ENCODE assay signal across 26 cellular contexts in the genomic region with DNA sequence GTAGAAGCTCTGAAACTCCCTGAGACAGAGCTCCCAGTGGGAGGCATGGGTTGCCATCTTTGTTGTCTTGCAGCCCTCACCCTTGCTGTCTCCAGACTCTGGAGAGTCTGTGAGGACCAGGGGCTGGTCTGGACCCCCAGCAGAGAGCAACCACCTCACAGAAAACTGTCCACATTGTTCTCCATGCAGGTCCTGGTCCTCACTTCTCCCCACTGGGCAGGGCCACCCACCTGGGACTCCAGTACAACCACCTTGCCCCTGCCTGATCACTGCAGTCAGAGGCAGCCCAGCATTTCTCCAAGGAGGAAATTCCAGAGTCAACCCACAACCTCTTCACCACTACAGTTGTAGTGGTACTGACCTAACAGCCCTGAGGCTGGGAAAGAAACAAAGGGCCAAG.
"Had no signal": no experiment of that assay in that cellular context is flagged by ENCODE, and none has a peak within 500 bp of the region (broad histone marks: within the 10 kb centered on the region; RNA-seq: fewer than 3 reads in every experiment).

No MANE protein-coding gene starts in this region.

- H3K27ac Mint-ChIP-seq: naive thymus-derived CD8-positive, alpha-beta T cell; natural killer cell treated with Interleukin-12 subunit alpha and Interleukin-12 subunit beta and Interleukin-15 and Interleukin-18, amount 100 ng/mL, for 72 hours; nephron progenitor cell; stimulated activated effector memory CD8-positive, alpha-beta T cell treated with anti-CD3 and anti-CD28 coated beads, Interleukin-12 subunit alpha, Interleukin-12 subunit beta, amount 100 ng/mL, for 72 hours; stimulated activated naive B cell treated with anti-CD40 and anti-IgM and Interleukin-4, amounts not matched to agents 10 μg/mL and 1 μg/mL and 100 μg/mL, for 72 hours; stimulated activated naive CD8-positive, alpha-beta T cell treated with anti-CD3 and anti-CD28 coated beads, Interleukin-15, Interleukin-2, amounts not matched to agents 100 ng/mL and 50 ng/mL, for 24 hours had no signal

- H3K36me3 Mint-ChIP-seq: naive B cell; naive thymus-derived CD8-positive, alpha-beta T cell; stimulated activated effector memory CD8-positive, alpha-beta T cell treated with anti-CD3 and anti-CD28 coated beads, Interleukin-12 subunit alpha, Interleukin-12 subunit beta, amount 100 ng/mL, for 72 hours; stimulated activated naive B cell treated with anti-CD40 and anti-IgM and Interleukin-4, amounts not matched to agents 10 μg/mL and 1 μg/mL and 100 μg/mL, for 72 hours had no signal

- H3K9me3 Mint-ChIP-seq: naive thymus-derived CD8-positive, alpha-beta T cell; stimulated activated effector memory CD8-positive, alpha-beta T cell treated with anti-CD3 and anti-CD28 coated beads, Interleukin-12 subunit alpha, Interleukin-12 subunit beta, amount 100 ng/mL, for 72 hours; stimulated activated naive CD8-positive, alpha-beta T cell treated with anti-CD3 and anti-CD28 coated beads, Interleukin-15, Interleukin-2, amounts not matched to agents 100 ng/mL and 50 ng/mL, for 24 hours had no signal

- H3K4me1 Mint-ChIP-seq: naive B cell; nephron progenitor cell; neural crest cell; stimulated activated effector memory CD8-positive, alpha-beta T cell treated with anti-CD3 and anti-CD28 coated beads, Interleukin-12 subunit alpha, Interleukin-12 subunit beta, amount 100 ng/mL, for 72 hours; stimulated activated naive B cell treated with anti-CD40 and anti-IgM and Interleukin-4, amounts not matched to agents 10 μg/mL and 1 μg/mL and 100 μg/mL, for 72 hours had no signal

- H3K27ac ChIP-seq: pancreas, prostate gland, right lobe of liver, sigmoid colon, stomach, thoracic aorta, thyroid gland, tibial nerve, upper lobe of left lung, vagina had no signal

- DNase-seq: naive B cell; naive thymus-derived CD8-positive, alpha-beta T cell; nephron progenitor cell; occipital lobe; right lobe of liver; sigmoid colon; small intestine; stimulated activated CD4-positive, alpha-beta T cell treated with anti-CD3 and anti-CD28 coated beads, Interleukin-15, amount 100 ng/mL, for 24 hours; stimulated activated CD4-positive, alpha-beta T cell treated with anti-CD3 and anti-CD28 coated beads, Interleukin-2, amount 100 ng/mL, for 24 hours; stimulated activated CD4-positive, alpha-beta T cell treated with anti-CD3 and anti-CD28 coated beads, Interleukin-2, amount 100 ng/mL, for 48 hours; stimulated activated CD4-positive, alpha-beta T cell treated with anti-CD3 and anti-CD28 coated beads, Interleukin-4, amount 100 ng/mL, for 24 hours; stimulated activated naive B cell treated with anti-CD40 and anti-IgM and Interleukin-4, amounts not matched to agents 10 μg/mL and 1 μg/mL and 100 μg/mL, for 72 hours; stimulated activated naive CD4-positive, alpha-beta T cell treated with Interleukin-2 at 50 U/mL for 16 hours; stomach; thyroid gland; trophoblast cell; upper lobe of left lung had no signal

- H3K4me3 Mint-ChIP-seq: naive B cell; naive thymus-derived CD8-positive, alpha-beta T cell; natural killer cell treated with Interleukin-12 subunit alpha and Interleukin-12 subunit beta and Interleukin-15 and Interleukin-18, amount 100 ng/mL, for 72 hours; nephron progenitor cell; neural crest cell; stimulated activated effector memory CD8-positive, alpha-beta T cell treated with anti-CD3 and anti-CD28 coated beads, Interleukin-12 subunit alpha, Interleukin-12 subunit beta, amount 100 ng/mL, for 72 hours; stimulated activated naive B cell treated with anti-CD40 and anti-IgM and Interleukin-4, amounts not matched to agents 10 μg/mL and 1 μg/mL and 100 μg/mL, for 72 hours; stimulated activated naive CD8-positive, alpha-beta T cell treated with anti-CD3 and anti-CD28 coated beads, Interleukin-15, Interleukin-2, amounts not matched to agents 100 ng/mL and 50 ng/mL, for 24 hours had no signal

- H3K9me3 ChIP-seq: pancreas, prostate gland, right lobe of liver, sigmoid colon, thoracic aorta, thyroid gland, tibial nerve, upper lobe of left lung, vagina had no signal

- H3K36me3 ChIP-seq: pancreas, prostate gland, right lobe of liver, sigmoid colon, stomach, thoracic aorta, thyroid gland, tibial nerve, upper lobe of left lung, vagina had no signal

- H3K4me1 ChIP-seq: prostate gland, sigmoid colon, stomach, tibial nerve, upper lobe of left lung, vagina had no signal

- H3K27me3 ChIP-seq: pancreas, right lobe of liver, sigmoid colon, stomach, thyroid gland, tibial nerve, upper lobe of left lung, vagina had no signal

- H3K4me3 ChIP-seq: pancreas, prostate gland, right lobe of liver, sigmoid colon, stomach, thoracic aorta, thyroid gland, tibial nerve, upper lobe of left lung, vagina had no signal
